In the genomic region with DNA sequence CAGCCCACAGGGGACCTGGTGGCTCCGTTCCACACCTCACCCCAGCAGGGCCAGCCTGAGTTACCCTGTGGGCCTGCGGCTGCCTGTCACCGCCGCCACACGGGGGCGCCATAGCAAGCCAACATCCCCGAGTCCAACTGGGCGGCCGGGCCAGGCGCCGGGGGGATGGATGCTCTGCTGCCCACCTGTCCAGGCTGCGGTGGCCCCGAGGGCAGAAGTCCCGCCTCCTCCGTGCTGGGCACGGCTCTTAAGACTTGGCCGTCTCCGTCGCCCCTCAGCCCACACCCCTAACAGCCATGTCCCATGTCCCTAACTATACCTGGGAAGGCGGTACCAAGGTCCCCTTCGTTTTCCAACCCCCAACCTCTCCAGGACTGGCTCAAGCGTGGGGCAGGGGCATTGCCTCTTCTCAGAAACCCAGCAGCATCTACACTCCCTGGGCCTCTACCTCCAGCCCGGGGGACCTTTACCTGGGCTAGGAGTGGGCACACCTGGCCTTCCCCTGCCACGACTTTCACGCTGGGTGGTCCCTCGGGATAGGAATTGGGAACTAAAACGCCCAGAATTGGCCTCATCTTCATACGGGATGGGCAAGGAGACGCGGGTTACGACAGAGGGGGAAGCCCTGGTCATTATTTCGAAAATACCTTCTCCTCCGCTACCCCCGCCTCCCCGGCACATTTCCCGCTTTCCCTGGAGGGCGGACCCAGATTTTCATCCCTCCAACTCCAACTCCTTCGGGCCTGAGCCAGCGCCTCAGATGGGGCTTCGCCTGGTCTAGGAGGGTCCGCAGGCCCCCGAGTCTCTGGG, we compare ENCODE assay signal across 1 cellular context.
TF ChIP-seq lines count a peak whose summit lies in the region.

No MANE protein-coding gene starts in this region.

TF ChIP-seq in HEK293, 187 proteins besides CTCF, POLR2A, EP300 and RAD21 (continued from another document and continues in another):
- TF ChIP-seq, protein P1, sequence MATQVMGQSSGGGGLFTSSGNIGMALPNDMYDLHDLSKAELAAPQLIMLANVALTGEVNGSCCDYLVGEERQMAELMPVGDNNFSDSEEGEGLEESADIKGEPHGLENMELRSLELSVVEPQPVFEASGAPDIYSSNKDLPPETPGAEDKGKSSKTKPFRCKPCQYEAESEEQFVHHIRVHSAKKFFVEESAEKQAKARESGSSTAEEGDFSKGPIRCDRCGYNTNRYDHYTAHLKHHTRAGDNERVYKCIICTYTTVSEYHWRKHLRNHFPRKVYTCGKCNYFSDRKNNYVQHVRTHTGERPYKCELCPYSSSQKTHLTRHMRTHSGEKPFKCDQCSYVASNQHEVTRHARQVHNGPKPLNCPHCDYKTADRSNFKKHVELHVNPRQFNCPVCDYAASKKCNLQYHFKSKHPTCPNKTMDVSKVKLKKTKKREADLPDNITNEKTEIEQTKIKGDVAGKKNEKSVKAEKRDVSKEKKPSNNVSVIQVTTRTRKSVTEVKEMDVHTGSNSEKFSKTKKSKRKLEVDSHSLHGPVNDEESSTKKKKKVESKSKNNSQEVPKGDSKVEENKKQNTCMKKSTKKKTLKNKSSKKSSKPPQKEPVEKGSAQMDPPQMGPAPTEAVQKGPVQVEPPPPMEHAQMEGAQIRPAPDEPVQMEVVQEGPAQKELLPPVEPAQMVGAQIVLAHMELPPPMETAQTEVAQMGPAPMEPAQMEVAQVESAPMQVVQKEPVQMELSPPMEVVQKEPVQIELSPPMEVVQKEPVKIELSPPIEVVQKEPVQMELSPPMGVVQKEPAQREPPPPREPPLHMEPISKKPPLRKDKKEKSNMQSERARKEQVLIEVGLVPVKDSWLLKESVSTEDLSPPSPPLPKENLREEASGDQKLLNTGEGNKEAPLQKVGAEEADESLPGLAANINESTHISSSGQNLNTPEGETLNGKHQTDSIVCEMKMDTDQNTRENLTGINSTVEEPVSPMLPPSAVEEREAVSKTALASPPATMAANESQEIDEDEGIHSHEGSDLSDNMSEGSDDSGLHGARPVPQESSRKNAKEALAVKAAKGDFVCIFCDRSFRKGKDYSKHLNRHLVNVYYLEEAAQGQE (tag by site-specific recombination; IDR thresholded peaks at IDR 0.05) = no peak; the same call in 1 of the 2 replicates
- TF ChIP-seq ZNF366 (tag by site-specific recombination; conservative IDR thresholded peaks at IDR 0.05) (0 out of 2 replicates have a peak, but pooled peaks have one; percentile 16), ZNF558 (tag by site-specific recombination; IDR thresholded peaks at IDR 0.05) (no peak), ZNF677 (tag by site-specific recombination; IDR thresholded peaks at IDR 0.05) (no peak), ZNF324 (tag by site-specific recombination; IDR thresholded peaks at IDR 0.05) (0 out of 2 replicates have a peak, but pooled peaks have one; percentile 33), EGR2 (tag by site-specific recombination; IDR thresholded peaks at IDR 0.05; ENCODE audit: low read depth) (peak; percentile 69), ZSCAN30 (tag by site-specific recombination; IDR thresholded peaks at IDR 0.05) (peak; percentile 92), ZBTB20 (tag by site-specific recombination; IDR thresholded peaks at IDR 0.05) (no peak), ZNF837 (tag by site-specific recombination; IDR thresholded peaks at IDR 0.05) (no peak), ZNF514 (tag by site-specific recombination; IDR thresholded peaks at IDR 0.05) (no peak), ZNF335 (tag by site-specific recombination; conservative IDR thresholded peaks at IDR 0.05) (peak; percentile 93), MZF1 (tag by site-specific recombination; IDR thresholded peaks at IDR 0.05; ENCODE audit: borderline replicate concordance) (no peak), YY1 (tag by site-specific recombination; IDR thresholded peaks at IDR 0.05) (no peak), GLIS2 (tag by site-specific recombination; IDR thresholded peaks at IDR 0.05) (peak; percentile 75), ZNF76 (tag by site-specific recombination; IDR thresholded peaks at IDR 0.05; ENCODE audit: borderline replicate concordance, low read depth) (0 out of 2 replicates have a peak, but pooled peaks have one; percentile 24), SP7 (tag by site-specific recombination; IDR thresholded peaks at IDR 0.05) (peak; percentile 48; the same call in 1 of the 2 replicates), IKZF3 (tag by site-specific recombination; IDR thresholded peaks at IDR 0.05) (no peak), ZNF560 (tag by site-specific recombination; IDR thresholded peaks at IDR 0.05; ENCODE audit: borderline replicate concordance) (no peak), ZFP41 (tag by site-specific recombination; IDR thresholded peaks at IDR 0.05; ENCODE audit: borderline replicate concordance) (no peak), ZNF792 (tag by site-specific recombination; IDR thresholded peaks at IDR 0.05) (no peak), ZBTB7A (tag by site-specific recombination; IDR thresholded peaks at IDR 0.05; ENCODE audit: low read depth) (no peak), ZNF830 (tag by site-specific recombination; IDR thresholded peaks at IDR 0.05; ENCODE audit: low read depth) (no peak)
- TF ChIP-seq, protein P2, sequence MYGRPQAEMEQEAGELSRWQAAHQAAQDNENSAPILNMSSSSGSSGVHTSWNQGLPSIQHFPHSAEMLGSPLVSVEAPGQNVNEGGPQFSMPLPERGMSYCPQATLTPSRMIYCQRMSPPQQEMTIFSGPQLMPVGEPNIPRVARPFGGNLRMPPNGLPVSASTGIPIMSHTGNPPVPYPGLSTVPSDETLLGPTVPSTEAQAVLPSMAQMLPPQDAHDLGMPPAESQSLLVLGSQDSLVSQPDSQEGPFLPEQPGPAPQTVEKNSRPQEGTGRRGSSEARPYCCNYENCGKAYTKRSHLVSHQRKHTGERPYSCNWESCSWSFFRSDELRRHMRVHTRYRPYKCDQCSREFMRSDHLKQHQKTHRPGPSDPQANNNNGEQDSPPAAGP (tag by site-specific recombination; IDR thresholded peaks at IDR 0.05) = peak; percentile 85
- TF ChIP-seq, protein P3, sequence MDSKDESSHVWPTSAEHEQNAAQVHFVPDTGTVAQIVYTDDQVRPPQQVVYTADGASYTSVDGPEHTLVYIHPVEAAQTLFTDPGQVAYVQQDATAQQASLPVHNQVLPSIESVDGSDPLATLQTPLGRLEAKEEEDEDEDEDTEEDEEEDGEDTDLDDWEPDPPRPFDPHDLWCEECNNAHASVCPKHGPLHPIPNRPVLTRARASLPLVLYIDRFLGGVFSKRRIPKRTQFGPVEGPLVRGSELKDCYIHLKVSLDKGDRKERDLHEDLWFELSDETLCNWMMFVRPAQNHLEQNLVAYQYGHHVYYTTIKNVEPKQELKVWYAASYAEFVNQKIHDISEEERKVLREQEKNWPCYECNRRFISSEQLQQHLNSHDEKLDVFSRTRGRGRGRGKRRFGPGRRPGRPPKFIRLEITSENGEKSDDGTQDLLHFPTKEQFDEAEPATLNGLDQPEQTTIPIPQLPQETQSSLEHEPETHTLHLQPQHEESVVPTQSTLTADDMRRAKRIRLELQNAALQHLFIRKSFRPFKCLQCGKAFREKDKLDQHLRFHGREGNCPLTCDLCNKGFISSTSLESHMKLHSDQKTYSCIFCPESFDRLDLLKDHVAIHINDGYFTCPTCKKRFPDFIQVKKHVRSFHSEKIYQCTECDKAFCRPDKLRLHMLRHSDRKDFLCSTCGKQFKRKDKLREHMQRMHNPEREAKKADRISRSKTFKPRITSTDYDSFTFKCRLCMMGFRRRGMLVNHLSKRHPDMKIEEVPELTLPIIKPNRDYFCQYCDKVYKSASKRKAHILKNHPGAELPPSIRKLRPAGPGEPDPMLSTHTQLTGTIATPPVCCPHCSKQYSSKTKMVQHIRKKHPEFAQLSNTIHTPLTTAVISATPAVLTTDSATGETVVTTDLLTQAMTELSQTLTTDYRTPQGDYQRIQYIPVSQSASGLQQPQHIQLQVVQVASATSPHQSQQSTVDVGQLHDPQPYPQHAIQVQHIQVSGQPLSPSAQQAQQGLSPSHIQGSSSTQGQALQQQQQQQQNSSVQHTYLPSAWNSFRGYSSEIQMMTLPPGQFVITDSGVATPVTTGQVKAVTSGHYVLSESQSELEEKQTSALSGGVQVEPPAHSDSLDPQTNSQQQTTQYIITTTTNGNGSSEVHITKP (tag by site-specific recombination; IDR thresholded peaks at IDR 0.05) = peak; percentile 79; the same call in 1 of the 2 replicates
- TF ChIP-seq, protein P4, sequence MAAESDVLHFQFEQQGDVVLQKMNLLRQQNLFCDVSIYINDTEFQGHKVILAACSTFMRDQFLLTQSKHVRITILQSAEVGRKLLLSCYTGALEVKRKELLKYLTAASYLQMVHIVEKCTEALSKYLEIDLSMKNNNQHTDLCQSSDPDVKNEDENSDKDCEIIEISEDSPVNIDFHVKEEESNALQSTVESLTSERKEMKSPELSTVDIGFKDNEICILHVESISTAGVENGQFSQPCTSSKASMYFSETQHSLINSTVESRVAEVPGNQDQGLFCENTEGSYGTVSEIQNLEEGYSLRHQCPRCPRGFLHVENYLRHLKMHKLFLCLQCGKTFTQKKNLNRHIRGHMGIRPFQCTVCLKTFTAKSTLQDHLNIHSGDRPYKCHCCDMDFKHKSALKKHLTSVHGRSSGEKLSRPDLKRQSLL (tag by site-specific recombination; IDR thresholded peaks at IDR 0.05) = no peak
- TF ChIP-seq, protein P5, sequence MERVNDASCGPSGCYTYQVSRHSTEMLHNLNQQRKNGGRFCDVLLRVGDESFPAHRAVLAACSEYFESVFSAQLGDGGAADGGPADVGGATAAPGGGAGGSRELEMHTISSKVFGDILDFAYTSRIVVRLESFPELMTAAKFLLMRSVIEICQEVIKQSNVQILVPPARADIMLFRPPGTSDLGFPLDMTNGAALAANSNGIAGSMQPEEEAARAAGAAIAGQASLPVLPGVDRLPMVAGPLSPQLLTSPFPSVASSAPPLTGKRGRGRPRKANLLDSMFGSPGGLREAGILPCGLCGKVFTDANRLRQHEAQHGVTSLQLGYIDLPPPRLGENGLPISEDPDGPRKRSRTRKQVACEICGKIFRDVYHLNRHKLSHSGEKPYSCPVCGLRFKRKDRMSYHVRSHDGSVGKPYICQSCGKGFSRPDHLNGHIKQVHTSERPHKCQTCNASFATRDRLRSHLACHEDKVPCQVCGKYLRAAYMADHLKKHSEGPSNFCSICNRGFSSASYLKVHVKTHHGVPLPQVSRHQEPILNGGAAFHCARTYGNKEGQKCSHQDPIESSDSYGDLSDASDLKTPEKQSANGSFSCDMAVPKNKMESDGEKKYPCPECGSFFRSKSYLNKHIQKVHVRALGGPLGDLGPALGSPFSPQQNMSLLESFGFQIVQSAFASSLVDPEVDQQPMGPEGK (tag by site-specific recombination; IDR thresholded peaks at IDR 0.05) = peak; percentile 80
- TF ChIP-seq, protein P6, sequence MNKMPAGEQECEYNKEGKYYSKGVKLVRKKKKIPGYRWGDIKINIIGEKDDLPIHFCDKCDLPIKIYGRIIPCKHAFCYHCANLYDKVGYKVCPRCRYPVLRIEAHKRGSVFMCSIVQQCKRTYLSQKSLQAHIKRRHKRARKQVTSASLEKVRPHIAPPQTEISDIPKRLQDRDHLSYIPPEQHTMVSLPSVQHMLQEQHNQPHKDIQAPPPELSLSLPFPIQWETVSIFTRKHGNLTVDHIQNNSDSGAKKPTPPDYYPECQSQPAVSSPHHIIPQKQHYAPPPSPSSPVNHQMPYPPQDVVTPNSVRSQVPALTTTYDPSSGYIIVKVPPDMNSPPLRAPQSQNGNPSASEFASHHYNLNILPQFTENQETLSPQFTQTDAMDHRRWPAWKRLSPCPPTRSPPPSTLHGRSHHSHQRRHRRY (tag by site-specific recombination; IDR thresholded peaks at IDR 0.05) = no peak
- TF ChIP-seq, protein P7, sequence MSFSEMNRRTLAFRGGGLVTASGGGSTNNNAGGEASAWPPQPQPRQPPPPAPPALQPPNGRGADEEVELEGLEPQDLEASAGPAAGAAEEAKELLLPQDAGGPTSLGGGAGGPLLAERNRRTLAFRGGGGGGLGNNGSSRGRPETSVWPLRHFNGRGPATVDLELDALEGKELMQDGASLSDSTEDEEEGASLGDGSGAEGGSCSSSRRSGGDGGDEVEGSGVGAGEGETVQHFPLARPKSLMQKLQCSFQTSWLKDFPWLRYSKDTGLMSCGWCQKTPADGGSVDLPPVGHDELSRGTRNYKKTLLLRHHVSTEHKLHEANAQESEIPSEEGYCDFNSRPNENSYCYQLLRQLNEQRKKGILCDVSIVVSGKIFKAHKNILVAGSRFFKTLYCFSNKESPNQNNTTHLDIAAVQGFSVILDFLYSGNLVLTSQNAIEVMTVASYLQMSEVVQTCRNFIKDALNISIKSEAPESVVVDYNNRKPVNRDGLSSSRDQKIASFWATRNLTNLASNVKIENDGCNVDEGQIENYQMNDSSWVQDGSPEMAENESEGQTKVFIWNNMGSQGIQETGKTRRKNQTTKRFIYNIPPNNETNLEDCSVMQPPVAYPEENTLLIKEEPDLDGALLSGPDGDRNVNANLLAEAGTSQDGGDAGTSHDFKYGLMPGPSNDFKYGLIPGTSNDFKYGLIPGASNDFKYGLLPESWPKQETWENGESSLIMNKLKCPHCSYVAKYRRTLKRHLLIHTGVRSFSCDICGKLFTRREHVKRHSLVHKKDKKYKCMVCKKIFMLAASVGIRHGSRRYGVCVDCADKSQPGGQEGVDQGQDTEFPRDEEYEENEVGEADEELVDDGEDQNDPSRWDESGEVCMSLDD (tag by site-specific recombination; IDR thresholded peaks at IDR 0.05) = peak; percentile 77
- TF ChIP-seq, protein P8, sequence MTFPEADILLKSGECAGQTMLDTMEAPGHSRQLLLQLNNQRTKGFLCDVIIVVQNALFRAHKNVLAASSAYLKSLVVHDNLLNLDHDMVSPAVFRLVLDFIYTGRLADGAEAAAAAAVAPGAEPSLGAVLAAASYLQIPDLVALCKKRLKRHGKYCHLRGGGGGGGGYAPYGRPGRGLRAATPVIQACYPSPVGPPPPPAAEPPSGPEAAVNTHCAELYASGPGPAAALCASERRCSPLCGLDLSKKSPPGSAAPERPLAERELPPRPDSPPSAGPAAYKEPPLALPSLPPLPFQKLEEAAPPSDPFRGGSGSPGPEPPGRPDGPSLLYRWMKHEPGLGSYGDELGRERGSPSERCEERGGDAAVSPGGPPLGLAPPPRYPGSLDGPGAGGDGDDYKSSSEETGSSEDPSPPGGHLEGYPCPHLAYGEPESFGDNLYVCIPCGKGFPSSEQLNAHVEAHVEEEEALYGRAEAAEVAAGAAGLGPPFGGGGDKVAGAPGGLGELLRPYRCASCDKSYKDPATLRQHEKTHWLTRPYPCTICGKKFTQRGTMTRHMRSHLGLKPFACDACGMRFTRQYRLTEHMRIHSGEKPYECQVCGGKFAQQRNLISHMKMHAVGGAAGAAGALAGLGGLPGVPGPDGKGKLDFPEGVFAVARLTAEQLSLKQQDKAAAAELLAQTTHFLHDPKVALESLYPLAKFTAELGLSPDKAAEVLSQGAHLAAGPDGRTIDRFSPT (tag by site-specific recombination; IDR thresholded peaks at IDR 0.05) = peak; percentile 79
- TF ChIP-seq, protein P9, sequence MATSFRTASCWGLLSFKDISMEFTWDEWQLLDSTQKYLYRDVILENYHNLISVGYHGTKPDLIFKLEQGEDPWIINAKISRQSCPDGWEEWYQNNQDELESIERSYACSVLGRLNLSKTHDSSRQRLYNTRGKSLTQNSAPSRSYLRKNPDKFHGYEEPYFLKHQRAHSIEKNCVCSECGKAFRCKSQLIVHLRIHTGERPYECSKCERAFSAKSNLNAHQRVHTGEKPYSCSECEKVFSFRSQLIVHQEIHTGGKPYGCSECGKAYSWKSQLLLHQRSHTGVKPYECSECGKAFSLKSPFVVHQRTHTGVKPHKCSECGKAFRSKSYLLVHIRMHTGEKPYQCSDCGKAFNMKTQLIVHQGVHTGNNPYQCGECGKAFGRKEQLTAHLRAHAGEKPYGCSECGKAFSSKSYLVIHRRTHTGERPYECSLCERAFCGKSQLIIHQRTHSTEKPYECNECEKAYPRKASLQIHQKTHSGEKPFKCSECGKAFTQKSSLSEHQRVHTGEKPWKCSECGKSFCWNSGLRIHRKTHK (tag by site-specific recombination; IDR thresholded peaks at IDR 0.05) = no peak
